In the genomic region with DNA sequence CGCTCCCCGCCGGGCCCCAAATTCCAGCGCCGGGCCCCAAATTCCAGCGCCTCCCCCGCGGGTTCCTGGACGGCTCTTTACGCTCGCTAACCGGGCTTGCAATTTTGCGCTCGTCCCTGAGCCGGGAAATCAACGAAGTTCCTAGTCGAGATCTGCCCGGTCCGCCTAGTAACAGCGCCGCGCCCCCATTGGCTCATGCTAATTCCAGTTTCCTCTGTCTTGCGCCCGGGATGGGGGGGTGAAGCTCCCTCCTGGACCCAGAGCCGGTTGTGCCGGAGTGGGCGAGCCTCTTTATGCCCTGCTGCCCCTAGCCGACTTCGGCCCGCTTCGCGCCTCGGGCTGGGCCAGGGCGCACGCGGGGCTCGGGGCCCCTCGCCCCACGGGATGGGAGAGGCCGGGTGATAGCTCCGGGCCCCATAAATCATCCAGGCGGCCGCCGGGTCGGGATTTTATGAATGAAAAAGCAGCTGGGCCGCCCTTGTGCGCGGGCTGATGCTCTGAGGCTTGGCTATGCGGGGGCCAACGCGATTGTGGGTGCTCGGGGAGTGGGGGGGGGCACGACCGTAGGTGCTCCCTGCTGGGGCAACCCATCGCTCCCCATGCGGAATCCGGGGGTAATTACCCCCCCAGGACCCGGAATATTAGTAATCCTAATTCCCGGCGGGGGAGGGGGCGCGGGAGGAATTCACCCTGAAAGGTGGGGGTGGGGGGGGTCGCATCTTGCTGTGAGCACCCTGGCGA, we compare ENCODE assay signal across 8 cellular contexts. TPM values are rescaled to one million over a fixed set of nuclear protein-coding genes. Genes with fewer than 3 reads are reported as not detected.
DNase-seq lines count a peak whose midpoint lies in the region; ATAC-seq and TF ChIP-seq lines count a peak whose summit lies in the region.

No MANE protein-coding gene starts in this region.

- intact Hi-C loops in A673 (cut with micrococcal nuclease; ENCODE audit: unreplicated experiment) (loop anchor here (1.0 to 5.0 kb wide), 3 partner anchors 17 to 342 kb away; no protein-coding TSS in a partner anchor), activated B cell treated with CpG ODN at 0.5 μM for 24 hours (cut with micrococcal nuclease) (no loop called here)

- no TSS peak for BruUV-seq in A673 (replicated peaks; lab: Mats Ljungman, UMichigan)

- H3K4me1 ChIP-seq in A673 (ENCODE audit: insufficient read depth, low read length, poor library complexity, severe bottlenecking), result peaks cover 30% of the 10 kb centered on the region

- TF ChIP-seq CTCF in A673 (conservative IDR thresholded peaks at IDR 0.05; ENCODE audit: low read depth, low read length), result no peak
- TF ChIP-seq CTCF in activated B cell treated with CpG ODN at 0.5 μM for 24 hours (IDR thresholded peaks at IDR 0.05), result no peak
- no peak for TF ChIP-seq CTCF in nephron progenitor cell (IDR thresholded peaks at IDR 0.05)

- no peaks in the 10 kb centered on the region for H3K36me3 Mint-ChIP-seq in activated B cell treated with CpG ODN at 0.5 μM for 24 hours (ENCODE audit: low read depth)
- no peaks in the 10 kb centered on the region for H3K36me3 Mint-ChIP-seq in nephron progenitor cell (ENCODE audit: low read depth)

- CTCF ChIA-PET in A673 (lab: Charles Lee), result interaction anchor here (0.7 to 1.2 kb wide), 4 partner anchors 17 to 538 kb away, joined by 4 to 6 read pairs (median 4); no protein-coding TSS in a partner anchor
- CTCF ChIA-PET in activated B cell treated with CpG ODN at 0.5 μM for 24 hours (lab: Charles Lee), result no interaction called here

- no peak for ATAC-seq in activated B cell treated with CpG ODN at 0.5 μM for 24 hours (ENCODE audit: low read depth)
- no peak for ATAC-seq in HG03442 (IDR thresholded peaks at IDR 0.05; ENCODE audit: unreplicated experiment)

- H3K27me3 Mint-ChIP-seq in activated B cell treated with CpG ODN at 0.5 μM for 24 hours (peaks cover 20% of the 10 kb centered on the region), nephron progenitor cell (ENCODE audit: low read depth, poor library complexity) (peaks cover 3% of the 10 kb centered on the region)

- peak overlapping the region; percentile 86 for H3K4me3 ChIP-seq in A673 (ENCODE audit: low read depth, low read length, poor library complexity, severe bottlenecking)

- H3K4me1 Mint-ChIP-seq in activated B cell treated with CpG ODN at 0.5 μM for 24 hours (peaks cover 42% of the 10 kb centered on the region), nephron progenitor cell (peaks cover 52% of the 10 kb centered on the region)

- H3K27ac Mint-ChIP-seq in activated B cell treated with CpG ODN at 0.5 μM for 24 hours, result no peak overlapping the region
- peak overlapping the region; percentile 74 for H3K27ac Mint-ChIP-seq in nephron progenitor cell

- peak; percentile 99 for DNase-seq in A673 (ENCODE audit: low spot score)
- DNase-seq in GM04503 (ENCODE audit: low read depth), result peak; percentile 84
- DNase-seq in NCI-H2171 (lab: John Stamatoyannopoulos, UW), result peak; percentile 86
- no peak for DNase-seq in activated B cell treated with CpG ODN at 0.5 μM for 24 hours
- DNase-seq in germinal center (ENCODE audit: low spot score), result peak; percentile 53
- DNase-seq in nephron progenitor cell, result peak; percentile 95
- DNase-seq in AML-193 (lab: John Stamatoyannopoulos, UW), result no peak

- POLR2A ChIA-PET in A673 (lab: Charles Lee; ENCODE audit: low non-redundant PET) (interaction anchor here (0.6 to 1.1 kb wide), 5 partner anchors 11 to 549 kb away, joined by 3 to 8 read pairs (median 5); no protein-coding TSS in a partner anchor), activated B cell treated with CpG ODN at 0.5 μM for 24 hours (lab: Charles Lee) (interaction anchor here (0.6 to 1.2 kb wide), 5 partner anchors 35 to 654 kb away, joined by 4 to 9 read pairs (median 5); no protein-coding TSS in a partner anchor)

- H3K4me3 Mint-ChIP-seq in activated B cell treated with CpG ODN at 0.5 μM for 24 hours (peak overlapping the region; percentile 52), nephron progenitor cell (peak overlapping the region; percentile 96)

- H3K27ac ChIP-seq in A673 (ENCODE audit: low read depth, low read length, poor library complexity, severe bottlenecking), result peak overlapping the region; percentile 99

- H3K36me3 ChIP-seq in A673 (ENCODE audit: insufficient read depth, low read length, poor library complexity, severe bottlenecking), result peaks cover 21% of the 10 kb centered on the region

- H3K9me3 Mint-ChIP-seq in activated B cell treated with CpG ODN at 0.5 μM for 24 hours (no peaks in the 10 kb centered on the region), nephron progenitor cell (no peaks in the 10 kb centered on the region)

- H3K9me3 ChIP-seq in A673 (ENCODE audit: low read depth, low read length, poor library complexity, severe bottlenecking), result no peaks in the 10 kb centered on the region

- no peaks in the 10 kb centered on the region for H3K27me3 ChIP-seq in A673 (replicated peaks; ENCODE audit: insufficient read depth, low read depth, low read length, poor library complexity)

RNA-seq across cellular contexts. Expression of a gene that starts 1.8 kb away (rescaled TPM):
- total RNA-seq in A673 (2021), result 2,517 and 2,519 TPM in 2 replicates
- 7.5 and 10.5 TPM in 2 replicates for total RNA-seq in activated B cell treated with CpG ODN at 0.5 μM for 24 hours

RNA-seq across cellular contexts. Expression of a gene that starts 36.0 kb away (rescaled TPM):
- 52.8 and 56.0 TPM in 2 replicates for total RNA-seq in A673 (2021)
- 46.3 and 52.5 TPM in 2 replicates for total RNA-seq in activated B cell treated with CpG ODN at 0.5 μM for 24 hours

Comparison
In these comparisons a context has a peak if more than half of its experiments do, and no peak if none do; other contexts are left out.
1. DNase-seq: peak in A673 (single experiment), GM04503 (single experiment), NCI-H2171 (single experiment), germinal center (single experiment) and nephron progenitor cell (single experiment); none in activated B cell treated with CpG ODN at 0.5 μM for 24 hours (single experiment) and AML-193 (0 of 2).
2. RNA of a gene that starts 1.8 kb away (total RNA-seq): 2,517 to 2,519 TPM in A673; 7.5 to 10.5 TPM in activated B cell treated with CpG ODN at 0.5 μM for 24 hours; every median in the first group is over 100 times any median in the second.